In the genomic region with DNA sequence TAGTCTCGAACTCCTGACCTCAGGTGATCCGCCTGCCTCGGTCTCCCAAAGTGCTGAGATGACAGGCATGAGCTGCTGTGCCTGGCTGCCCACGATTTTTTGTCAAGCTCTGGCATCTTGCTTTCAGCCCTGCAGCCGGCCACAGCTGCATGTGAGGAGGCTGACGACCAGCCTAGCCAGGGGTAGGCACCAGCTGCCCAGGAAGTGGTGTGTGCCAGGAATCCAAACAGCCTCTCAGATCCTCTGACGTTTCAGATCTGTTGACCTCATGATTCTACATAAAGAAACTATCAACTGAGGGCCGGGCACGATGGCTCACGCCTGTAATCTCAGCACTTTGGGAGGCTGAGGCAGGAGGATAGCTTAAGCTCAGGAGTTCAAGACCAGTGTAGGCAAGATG, we compare ENCODE assay signal across 16 cellular contexts. TPM values are rescaled to one million over a fixed set of nuclear protein-coding genes. Genes with fewer than 3 reads are reported as not detected.
DNase-seq lines count a peak whose midpoint lies in the region; ATAC-seq and TF ChIP-seq lines count a peak whose summit lies in the region.
"Had no signal": no experiment of that assay in that cellular context is flagged by ENCODE, and none has a peak within 500 bp of the region (broad histone marks: within the 10 kb centered on the region; RNA-seq: fewer than 3 reads in every experiment).

No MANE protein-coding gene starts in this region.

- no peak overlapping the region for H3K4me3 Mint-ChIP-seq in chondrocyte (ENCODE audit: unreplicated experiment)
- H3K4me3 Mint-ChIP-seq: activated CD8-positive, alpha-beta T cell treated with anti-CD3 and anti-CD28 coated beads, Interleukin-2, amount 10 ng/mL, durations not matched to agents 7 days and 5 days; CD4-positive, CD25-positive, alpha-beta regulatory T cell; effector memory CD8-positive, alpha-beta T cell; neural crest cell had no signal

- no peak for ATAC-seq in GM19324 (IDR thresholded peaks at IDR 0.05; ENCODE audit: low FRiP score, unreplicated experiment)
- ATAC-seq: activated CD8-positive, alpha-beta T cell treated with anti-CD3 and anti-CD28 coated beads, Interleukin-2, amount 10 ng/mL, durations not matched to agents 7 days and 5 days; effector memory CD8-positive, alpha-beta T cell; heart left ventricle had no signal

- no peak for TF ChIP-seq CTCF in chondrocyte (IDR thresholded peaks at IDR 0.05)

- H3K36me3 Mint-ChIP-seq in chondrocyte (ENCODE audit: low read depth), result peaks cover 9% of the 10 kb centered on the region

- H3K9me3 Mint-ChIP-seq in chondrocyte (ENCODE audit: low read depth), result no peaks in the 10 kb centered on the region
- H3K9me3 Mint-ChIP-seq: CD4-positive, CD25-positive, alpha-beta regulatory T cell; effector memory CD8-positive, alpha-beta T cell; neural crest cell had no signal

- peak; percentile 45 for DNase-seq in EL
- peak; percentile 80 for DNase-seq in NCI-H2029 (lab: John Stamatoyannopoulos, UW)
- no peak for DNase-seq in chondrocyte (ENCODE audit: low spot score)
- DNase-seq in pulmonary artery endothelial cell (ENCODE audit: low read depth, low spot score), result peak; percentile 15
- DNase-seq in CD1c-positive myeloid dendritic cell (ENCODE audit: extremely low spot score), result no peak
- DNase-seq in NCI-H187 (lab: John Stamatoyannopoulos, UW), result no peak
- DNase-seq: activated CD8-positive, alpha-beta T cell treated with anti-CD3 and anti-CD28 coated beads, Interleukin-2, amount 10 ng/mL, durations not matched to agents 7 days and 5 days; CD4-positive, CD25-positive, alpha-beta regulatory T cell; effector memory CD8-positive, alpha-beta T cell; H7; mesendoderm; MV-4-11; stimulated activated CD4-positive, alpha-beta T cell treated with anti-CD3 and anti-CD28 coated beads, Interleukin-1b, Interleukin-23, amount 100 ng/mL, for 48 hours had no signal

- H3K27me3 Mint-ChIP-seq in chondrocyte (ENCODE audit: low read depth), result no peaks in the 10 kb centered on the region
- H3K27me3 Mint-ChIP-seq: CD4-positive, CD25-positive, alpha-beta regulatory T cell; effector memory CD8-positive, alpha-beta T cell had no signal

- H3K4me1 Mint-ChIP-seq in chondrocyte (ENCODE audit: low read depth), result peaks cover 36% of the 10 kb centered on the region

- H3K27ac Mint-ChIP-seq in chondrocyte (ENCODE audit: unreplicated experiment), result peak overlapping the region; percentile 83
- H3K27ac Mint-ChIP-seq: activated CD8-positive, alpha-beta T cell treated with anti-CD3 and anti-CD28 coated beads, Interleukin-2, amount 10 ng/mL, durations not matched to agents 7 days and 5 days; effector memory CD8-positive, alpha-beta T cell had no signal

RNA-seq across cellular contexts. Expression of gene DYNC2I2, which starts 19.0 kb away (rescaled TPM):
- total RNA-seq in chondrocyte, result 23.4 to 41.0 TPM (median 24.0 TPM) in 3 replicates
- total RNA-seq in pulmonary artery endothelial cell, result 86.4 and 101 TPM in 2 replicates

RNA-seq across cellular contexts. Expression of gene SET, which starts 51.4 kb away (rescaled TPM):
- total RNA-seq in chondrocyte (235 to 266 TPM (median 255 TPM) in 3 replicates), pulmonary artery endothelial cell (618 and 795 TPM in 2 replicates)

Comparison
In these comparisons a context has a peak if more than half of its experiments do, and no peak if none do; other contexts are left out.
1. DNase-seq: peak in EL (single experiment), NCI-H2029 (single experiment) and pulmonary artery endothelial cell (single experiment); none in chondrocyte (single experiment), CD1c-positive myeloid dendritic cell (single experiment) and NCI-H187 (0 of 2).